Comparison of ENCODE assay signal across 10 cellular contexts in the genomic region with DNA sequence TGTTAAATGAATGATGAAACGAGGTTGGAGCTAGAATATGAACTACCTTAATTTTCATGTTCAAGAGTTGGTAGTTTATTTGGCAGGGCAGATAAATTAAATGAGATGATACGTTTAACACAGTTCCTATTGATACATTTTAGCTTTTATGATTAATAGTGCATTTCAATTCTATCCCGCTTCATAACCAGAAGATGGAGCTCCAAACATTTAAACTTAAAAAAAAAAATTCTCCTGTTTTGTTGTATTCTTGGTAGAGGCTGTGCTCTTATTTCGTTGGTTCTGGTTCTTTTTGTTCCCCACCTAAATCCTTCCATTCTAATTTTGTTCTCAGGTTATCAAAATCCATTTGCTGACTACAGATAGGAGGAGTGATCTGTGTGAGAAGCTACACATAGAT.
DNase-seq lines count a peak whose midpoint lies in the region; TF ChIP-seq lines count a peak whose summit lies in the region.
"Had no signal": no experiment of that assay in that cellular context is flagged by ENCODE, and none has a peak within 500 bp of the region (broad histone marks: within the 10 kb centered on the region; RNA-seq: fewer than 3 reads in every experiment).

No MANE protein-coding gene starts in this region.

- no peak overlapping the region for H3K4me2 ChIP-seq in GM23248 (ENCODE audit: unreplicated experiment)

- H2AFZ ChIP-seq in GM23248, result no peak overlapping the region

- H4K20me1 ChIP-seq in GM23248 (ENCODE audit: insufficient read depth), result no peaks in the 10 kb centered on the region

- 10 to 13% methylated on average over 4 of the region's 4 CpGs for WGBS in GM23248 (ENCODE audit: low coverage in 1 of 2, low lambda C conversion rate in 2 of 2, missing lambda C conversion rate in 2 of 2), 2 experiments

- H3K79me2 ChIP-seq in GM23248 (ENCODE audit: insufficient read depth), result no peaks in the 10 kb centered on the region

- H3K4me1 ChIP-seq in GM23248 (ENCODE audit: insufficient read depth), result no peaks in the 10 kb centered on the region

- peaks cover 5% of the 10 kb centered on the region for H3K9me3 ChIP-seq in GM23248 (ENCODE audit: low read depth)

- H3K9ac ChIP-seq in GM23248, result no peak overlapping the region

- H3K4me3 ChIP-seq in GM23248 (no peak overlapping the region), fibroblast of mammary gland (ENCODE audit: control insufficient read depth, low read depth, low read length) (no peak overlapping the region)

- peak; percentile 34 for TF ChIP-seq CTCF in fibroblast of mammary gland (conservative IDR thresholded peaks at IDR 0.05; ENCODE audit: control insufficient read depth, insufficient read depth, low read depth, low read length)

- in situ Hi-C loops in GM23248 (cut with MboI), result no loop called here

- H3F3A ChIP-seq in GM23248 (ENCODE audit: insufficient read depth), result no peaks in the 10 kb centered on the region

- intact Hi-C loops in head of caudate nucleus (cut with DNase I), result loop anchor here (10.0 kb wide), 1 partner anchor 372 kb away; a partner anchor contains a TSS

- DNase-seq in AG08395 (ENCODE audit: low spot score) (peak; percentile 6), GM23248 (peak; percentile 53), RKO (ENCODE audit: low spot score) (peak; percentile 25), fibroblast of mammary gland (ENCODE audit: low read depth) (peak; percentile 16), head of caudate nucleus (no peak), HuH-7.5 (ENCODE audit: low spot score) (no peak)
- no peak for DNase-seq in activated CD4-positive, CD25-positive, alpha-beta regulatory T cell treated with anti-CD3 and anti-CD28 coated beads, Interleukin-2, amount 50 U/mL, for 72 hours
- no peak for DNase-seq in stimulated activated CD4-positive, alpha-beta T cell treated with anti-CD3 and anti-CD28 coated beads, Interleukin-2, amount 100 ng/mL, for 24 hours
- DNase-seq: NCI-H446, right cardiac atrium had no signal

- H3K36me3 ChIP-seq in GM23248 (ENCODE audit: low read depth), result no peaks in the 10 kb centered on the region

- H3K27me3 ChIP-seq in GM23248 (replicated peaks; ENCODE audit: insufficient read depth), result no peaks in the 10 kb centered on the region

- H3K9me2 ChIP-seq in GM23248 (ENCODE audit: insufficient read depth), result no peaks in the 10 kb centered on the region

- H3K27ac ChIP-seq in GM23248, result no peak overlapping the region

Comparison
In these comparisons a context has a peak if more than half of its experiments do, and no peak if none do; other contexts are left out.
1. DNase-seq: peak in AG08395 (single experiment), GM23248 (single experiment), RKO (single experiment) and fibroblast of mammary gland (single experiment); none in head of caudate nucleus (0 of 42), activated CD4-positive, CD25-positive, alpha-beta regulatory T cell treated with anti-CD3 and anti-CD28 coated beads, Interleukin-2, amount 50 U/mL, for 72 hours (single experiment), HuH-7.5 (single experiment) and stimulated activated CD4-positive, alpha-beta T cell treated with anti-CD3 and anti-CD28 coated beads, Interleukin-2, amount 100 ng/mL, for 24 hours (0 of 2).